ENCODE assay signal across 11 cellular contexts in the genomic region with DNA sequence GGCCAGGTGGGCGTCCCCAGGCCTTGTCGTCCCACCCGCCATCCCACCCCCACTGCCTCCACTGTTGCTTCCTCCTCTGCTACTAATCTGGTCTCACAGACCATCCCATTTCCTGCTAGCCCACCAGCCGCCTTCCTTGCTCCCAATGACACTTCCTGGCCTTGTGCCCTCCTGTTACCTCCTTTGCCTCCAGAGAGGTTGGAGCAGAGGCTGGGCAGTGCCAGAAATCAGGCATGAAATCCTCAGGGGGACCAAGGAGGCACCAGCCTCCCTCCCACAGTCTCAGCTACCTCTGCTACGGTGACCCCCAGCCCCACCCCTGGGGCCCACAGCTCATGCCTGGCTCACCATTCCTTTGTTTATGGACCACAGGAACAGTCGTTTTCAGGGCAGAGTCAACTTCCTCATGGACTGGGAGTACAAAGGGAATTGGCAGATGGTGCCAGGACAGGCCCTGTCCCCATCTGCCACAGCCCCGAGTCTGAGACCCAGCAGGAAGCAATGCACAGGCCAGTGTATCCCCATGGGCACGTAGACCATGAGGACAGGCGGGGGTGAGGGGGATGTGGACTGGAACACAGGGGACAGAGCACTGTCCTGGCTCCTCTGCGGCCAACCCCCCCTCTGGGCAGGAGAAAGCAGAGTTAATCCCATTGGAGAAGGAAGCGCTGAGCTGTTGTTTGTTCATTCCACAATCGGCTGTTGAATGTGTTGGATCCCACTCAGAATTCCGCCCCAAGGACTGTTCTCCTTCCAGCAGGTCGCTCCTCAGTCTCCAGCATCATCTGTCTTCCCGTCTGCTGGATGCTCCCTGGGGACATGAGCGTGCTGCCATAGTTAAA. TPM values are rescaled to one million over a fixed set of nuclear protein-coding genes. Genes with fewer than 3 reads are reported as not detected.
DNase-seq lines count a peak whose midpoint lies in the region; ATAC-seq and TF ChIP-seq lines count a peak whose summit lies in the region.
"Had no signal": no experiment of that assay in that cellular context is flagged by ENCODE, and none has a peak within 500 bp of the region (broad histone marks: within the 10 kb centered on the region; RNA-seq: fewer than 3 reads in every experiment).

No MANE protein-coding gene starts in this region.

- TF ChIP-seq EP300 in suprapubic skin (IDR thresholded peaks at IDR 0.05) = no peak

- H3K27ac ChIP-seq in mammary epithelial cell (ENCODE audit: insufficient read depth, low read depth, low read length) (no peak overlapping the region), suprapubic skin (peak overlapping the region; percentile 64)

- no peaks in the 10 kb centered on the region for H3K79me2 ChIP-seq in mammary epithelial cell (ENCODE audit: insufficient read depth, low read length)

- DNase-seq in LNCaP clone FGC (ENCODE audit: low read depth) (peak; percentile 31), mammary epithelial cell (no peak), left colon (peak; percentile 37 to 53), suprapubic skin (ENCODE audit: low spot score in 2 of 2) (peak in 1 of 2 donors; percentile 84), pons (ENCODE audit: low spot score) (no peak), NCI-H1436 (lab: John Stamatoyannopoulos, UW) (no peak), GM13976 (ENCODE audit: low spot score) (no peak)
- DNase-seq: activated CD8-positive, alpha-beta T cell treated with anti-CD3 and anti-CD28 coated beads for 36 hours; cortex of kidney had no signal

- H3K4me3 ChIP-seq in LNCaP clone FGC (ENCODE audit: low read depth, low read length) (no peak overlapping the region), mammary epithelial cell (replicated peaks in 1 of 3; ENCODE audit: insufficient read depth in 1 of 3, low read depth in 2 of 3, low read length in 3 of 3) (no peak overlapping the region), suprapubic skin (no peak overlapping the region)

- no peak overlapping the region for H3K4me2 ChIP-seq in mammary epithelial cell (ENCODE audit: insufficient read depth, low read depth, low read length)

- peak overlapping the region; percentile 12 for H2AFZ ChIP-seq in mammary epithelial cell (ENCODE audit: low read depth, low read length)

- peaks cover 8% of the 10 kb centered on the region for H3K4me1 ChIP-seq in mammary epithelial cell (ENCODE audit: insufficient read depth, low read length)
- H3K4me1 ChIP-seq in suprapubic skin = peaks cover 36% of the 10 kb centered on the region

- H3K36me3 ChIP-seq in mammary epithelial cell (ENCODE audit: insufficient read depth, low read length) (no peaks in the 10 kb centered on the region), suprapubic skin (no peaks in the 10 kb centered on the region)

- CTCF ChIA-PET in mammary epithelial cell (lab: Charles Lee; ENCODE audit: low non-redundant PET) = no interaction called here

- WGBS in mammary epithelial cell (ENCODE audit: low coverage, missing lambda C conversion rate) = 37% methylated on average over 8 of the region's 16 CpGs
- 34% methylated on average over 14 of the region's 16 CpGs for WGBS in suprapubic skin

- dilution Hi-C loops in mammary epithelial cell (cut with HindIII; ENCODE audit: low sequenced_read_pairs) = no loop called here

- in situ Hi-C loops in mammary epithelial cell (cut with MboI; ENCODE audit: low sequenced_read_pairs in 2 of 2) = no loop called here
- in situ Hi-C loops in GM13976 (cut with MboI; ENCODE audit: low sequenced_read_pairs, unreplicated experiment) = no loop called here

- BruUV-seq in mammary epithelial cell (replicated peaks; lab: Mats Ljungman, UMichigan) = no TSS peak

- ATAC-seq in left colon (peak; percentile 82), GM18519 (IDR thresholded peaks at IDR 0.05; ENCODE audit: low FRiP score, unreplicated experiment) (no peak)
- ATAC-seq: activated CD8-positive, alpha-beta T cell treated with anti-CD3 and anti-CD28 coated beads for 36 hours had no signal

- TF ChIP-seq CTCF in LNCaP clone FGC (IDR thresholded peaks at IDR 0.05; ENCODE audit: control insufficient read depth, extremely low read depth, insufficient read depth) = no peak
- no peak for TF ChIP-seq CTCF in mammary epithelial cell (conservative IDR thresholded peaks at IDR 0.05 in 1 of 2, IDR thresholded peaks at IDR 0.05 in 1 of 2; ENCODE audit: extremely low read depth in 1 of 2, insufficient read depth in 1 of 2, low read depth in 1 of 2, low read length in 2 of 2)
- TF ChIP-seq CTCF in suprapubic skin (IDR thresholded peaks at IDR 0.05) = no peak
- TF ChIP-seq CTCF in GM13976 (IDR thresholded peaks at IDR 0.05; ENCODE audit: borderline replicate concordance, control extremely low read depth, extremely low read depth, insufficient read depth, missing control alignments) = no peak

- H3K9me3 ChIP-seq in mammary epithelial cell (replicated peaks; ENCODE audit: insufficient read depth, low read length) (no peaks in the 10 kb centered on the region), suprapubic skin (no peaks in the 10 kb centered on the region)

- no peak for TF ChIP-seq POLR2A in suprapubic skin (IDR thresholded peaks at IDR 0.05)

- H3K27me3 ChIP-seq in mammary epithelial cell (ENCODE audit: insufficient read depth, low read length) (no peaks in the 10 kb centered on the region), suprapubic skin (no peaks in the 10 kb centered on the region)

- H3K9ac ChIP-seq in mammary epithelial cell (ENCODE audit: insufficient read depth, low read length) = no peak overlapping the region

- no peaks in the 10 kb centered on the region for H4K20me1 ChIP-seq in mammary epithelial cell (ENCODE audit: insufficient read depth, low read length)

- intact Hi-C loops in mammary epithelial cell (cut with micrococcal nuclease) = no loop called here
- intact Hi-C loops in left colon (cut with DNase I, micrococcal nuclease) = no loop called here

RNA-seq across cellular contexts. Expression of gene CDH5, which starts 2.2 kb away (rescaled TPM):
- total RNA-seq in mammary epithelial cell = under 1 TPM in 1 of 2 donors, not detected in 1; 0.12 TPM
- polyA plus RNA-seq in mammary epithelial cell = 0.03 TPM
- polyA minus RNA-seq in mammary epithelial cell = not detected
- 1 to 10 TPM; 7.7 to 9.9 TPM for total RNA-seq in left colon
- total RNA-seq in suprapubic skin = 10 to 100 TPM in 2 of 4 donors, 1 to 10 TPM in 2; 8.0 to 23.6 (median 14.4) TPM
- total RNA-seq: activated CD8-positive, alpha-beta T cell treated with anti-CD3 and anti-CD28 coated beads for 36 hours; OCI-LY7 had no signal

Comparison
In these comparisons a context has a peak if more than half of its experiments do, and no peak if none do; other contexts are left out.
1. DNase-seq: peak in LNCaP clone FGC (single experiment) and left colon (2 of 2); none in mammary epithelial cell (single experiment), pons (single experiment), NCI-H1436 (single experiment) and GM13976 (single experiment).
2. RNA of gene CDH5, which starts 2.2 kb away (total RNA-seq): 8.0 to 23.6 TPM in suprapubic skin and 7.7 to 9.9 TPM in left colon; 0.12 TPM in mammary epithelial cell; every median in the first group is over 4 times any median in the second.